In the genomic region with DNA sequence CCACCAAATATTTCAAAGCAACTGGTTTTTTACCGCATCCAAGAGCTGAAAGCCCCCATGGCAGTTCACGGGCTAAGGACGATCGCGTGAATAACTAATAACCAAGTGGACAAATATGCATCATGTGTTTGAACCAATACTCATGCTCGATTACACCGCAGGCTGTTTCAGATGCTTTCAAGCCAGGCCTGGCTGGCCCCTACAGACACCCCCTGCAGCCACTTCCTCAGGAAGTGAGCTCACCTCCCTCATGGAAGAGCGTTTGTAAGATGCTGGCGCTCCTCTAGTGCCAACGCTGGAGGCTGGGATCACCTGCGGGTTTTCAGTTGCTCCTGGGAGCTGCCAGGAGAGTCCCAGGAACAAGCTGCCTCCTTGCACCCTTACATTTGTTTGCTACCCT, we compare ENCODE assay signal across 13 cellular contexts. TPM values are rescaled to one million over a fixed set of nuclear protein-coding genes. Genes with fewer than 3 reads are reported as not detected.
DNase-seq lines count a peak whose midpoint lies in the region; ATAC-seq and TF ChIP-seq lines count a peak whose summit lies in the region.
"Had no signal": no experiment of that assay in that cellular context is flagged by ENCODE, and none has a peak within 500 bp of the region (broad histone marks: within the 10 kb centered on the region; RNA-seq: fewer than 3 reads in every experiment).

No MANE protein-coding gene starts in this region.

- peaks cover 0 to 11% (median 3%) of the 10 kb centered on the region in 11 experiments; a peak in 9 of 22 replicates for H3K9me3 ChIP-seq in BLaER1 treated with 17β-estradiol and CSF1 and Interleukin-3, amounts not matched to agents 10 nM and 100 nM (replicated peaks in 1 of 11)
- H3K9me3 ChIP-seq: upper lobe of right lung had no signal

- no peaks in the 10 kb centered on the region for H3K36me3 Mint-ChIP-seq in mesothelial cell of epicardium
- H3K36me3 Mint-ChIP-seq: T-cell had no signal

- ATAC-seq in HG03378 (IDR thresholded peaks at IDR 0.05; ENCODE audit: unreplicated experiment) = no peak
- ATAC-seq: T-cell had no signal

- no peaks in the 10 kb centered on the region for H3K9me3 Mint-ChIP-seq in mesothelial cell of epicardium
- H3K9me3 Mint-ChIP-seq: T-cell had no signal

- in situ Hi-C loops in brain microvascular endothelial cell (cut with HindIII; ENCODE audit: low pct_ligation_motif_present, low sequenced_read_pairs) = no loop called here

- peaks cover 62% of the 10 kb centered on the region for H3K27me3 Mint-ChIP-seq in mesothelial cell of epicardium (ENCODE audit: low read depth)

- no peaks in the 10 kb centered on the region for H3K36me3 ChIP-seq in BLaER1 treated with 17β-estradiol and CSF1 and Interleukin-3, amounts not matched to agents 10 nM and 100 nM
- H3K36me3 ChIP-seq in brain microvascular endothelial cell (replicated peaks) = no peaks in the 10 kb centered on the region
- H3K36me3 ChIP-seq: upper lobe of right lung had no signal

- H3K9ac ChIP-seq in BLaER1 treated with 17β-estradiol and CSF1 and Interleukin-3, amounts not matched to agents 10 nM and 100 nM = no peak overlapping the region

- no peaks in the 10 kb centered on the region for H3K27me3 ChIP-seq in BLaER1 treated with 17β-estradiol and CSF1 and Interleukin-3, amounts not matched to agents 10 nM and 100 nM
- H3K27me3 ChIP-seq in brain microvascular endothelial cell (replicated peaks) = no peaks in the 10 kb centered on the region

- H3K27ac ChIP-seq in BLaER1 treated with 17β-estradiol and CSF1 and Interleukin-3, amounts not matched to agents 10 nM and 100 nM = no peak overlapping the region
- H3K27ac ChIP-seq in brain microvascular endothelial cell = no peak overlapping the region
- H3K27ac ChIP-seq: upper lobe of right lung had no signal

- H3K4me3 Mint-ChIP-seq in mesothelial cell of epicardium = no peak overlapping the region

- DNase-seq in M059J (ENCODE audit: low read depth) (peak; percentile 67), brain microvascular endothelial cell (peak; percentile 26), mesothelial cell of epicardium (ENCODE audit: low spot score in 2 of 2, unreplicated experiment in 2 of 2) (no peak), NCI-H446 (lab: John Stamatoyannopoulos, UW) (no peak), DMS114 treated with DMSO at 0.1 percent for 48 hours (lab: John Stamatoyannopoulos, UW; ENCODE audit: unreplicated experiment) (no peak), NCI-H1694 treated with DMSO at 0.1 percent for 48 hours (lab: John Stamatoyannopoulos, UW) (no peak)
- DNase-seq: activated CD4-positive, alpha-beta T cell treated with anti-CD3 and anti-CD28 coated beads for 4 hours; head of caudate nucleus; occipital lobe; T-cell; upper lobe of right lung had no signal

- peaks cover 14% of the 10 kb centered on the region for H3K4me1 Mint-ChIP-seq in mesothelial cell of epicardium

- no peak for TF ChIP-seq CTCF in brain microvascular endothelial cell (IDR thresholded peaks at IDR 0.05; ENCODE audit: low read depth, low read length, missing control alignments)
- no peak for TF ChIP-seq CTCF in mesothelial cell of epicardium (IDR thresholded peaks at IDR 0.05; ENCODE audit: unreplicated experiment)

- no peaks in the 10 kb centered on the region for H4K20me1 ChIP-seq in BLaER1 treated with 17β-estradiol and CSF1 and Interleukin-3, amounts not matched to agents 10 nM and 100 nM

- peak overlapping the region in 8 of 11 experiments; percentile 11 to 53 (median 27); a peak in 9 of 22 replicates for H3K4me2 ChIP-seq in BLaER1 treated with 17β-estradiol and CSF1 and Interleukin-3, amounts not matched to agents 10 nM and 100 nM

- no peak overlapping the region for H3K4me3 ChIP-seq in BLaER1 treated with 17β-estradiol and CSF1 and Interleukin-3, amounts not matched to agents 10 nM and 100 nM
- H3K4me3 ChIP-seq in brain microvascular endothelial cell (ENCODE audit: low read depth, low read length) = no peak overlapping the region

- H3K4me1 ChIP-seq in BLaER1 treated with 17β-estradiol and CSF1 and Interleukin-3, amounts not matched to agents 10 nM and 100 nM = peaks cover 0 to 12% (median 8%) of the 10 kb centered on the region in 10 experiments; a peak in 11 of 20 replicates

- H3K27ac Mint-ChIP-seq in mesothelial cell of epicardium = peak overlapping the region; percentile 71
- H3K27ac Mint-ChIP-seq: T-cell had no signal

RNA-seq across cellular contexts. Expression of a gene that starts 53.9 kb away (rescaled TPM):
- total RNA-seq in M059J (2014; rRNA removed; shearing (Covaris generic)) = 3.3 and 9.4 TPM in 2 replicates
- total RNA-seq in mesothelial cell of epicardium = 29.9 to 36.3 TPM (median 36.1 TPM) in 3 replicates

Comparison
In these comparisons a context has a peak if more than half of its experiments do, and no peak if none do; other contexts are left out.
1. DNase-seq: peak in M059J (single experiment) and brain microvascular endothelial cell (single experiment); none in mesothelial cell of epicardium (0 of 2), NCI-H446 (0 of 2), DMS114 treated with DMSO at 0.1 percent for 48 hours (single experiment) and NCI-H1694 treated with DMSO at 0.1 percent for 48 hours (single experiment).